ENCODE assay signal across 28 cellular contexts in genomic region chr18:62549755-62550154, GRCh38. TPM values are rescaled to one million over a fixed set of nuclear protein-coding genes. Genes with fewer than 3 reads are reported as not detected.
DNase-seq lines count a peak whose midpoint lies in the region; ATAC-seq, FAIRE-seq and TF ChIP-seq lines count a peak whose summit lies in the region.
"Had no signal": no experiment of that assay in that cellular context is flagged by ENCODE, and none has a peak within 500 bp of the region (broad histone marks: within the 10 kb centered on the region; RNA-seq: fewer than 3 reads in every experiment).

No MANE protein-coding gene starts in this region.

- CTCF ChIA-PET in activated CD4-positive, alpha-beta T cell treated with anti-CD3 and anti-CD28 coated beads for 36 hours (lab: Charles Lee): no interaction called here
- CTCF ChIA-PET in GM10248 (lab: Yijun Ruan, JAX): no interaction called here

- no peaks in the 10 kb centered on the region for H3K79me2 ChIP-seq in keratinocyte (ENCODE audit: control insufficient read depth, insufficient read depth, low read length)

- H3K4me1 ChIP-seq in cardiac muscle cell (ENCODE audit: low read depth): peaks cover 25% of the 10 kb centered on the region
- peaks cover 4% of the 10 kb centered on the region for H3K4me1 ChIP-seq in keratinocyte (ENCODE audit: control insufficient read depth, extremely low read depth, insufficient read depth, low read length)

- H3K4me3 ChIP-seq in cardiac muscle cell: no peak overlapping the region
- no peak overlapping the region for H3K4me3 ChIP-seq in keratinocyte (ENCODE audit: control insufficient read depth in 2 of 3, extremely low read depth in 1 of 3, insufficient read depth in 2 of 3, low read depth in 1 of 3, low read length in 3 of 3)
- H3K4me3 ChIP-seq: PC-9 had no signal

- ATAC-seq in activated CD4-positive, alpha-beta T cell treated with anti-CD3 and anti-CD28 coated beads for 36 hours: no peak
- ATAC-seq: CD8-positive, alpha-beta T cell had no signal

- no peaks in the 10 kb centered on the region for H3K27me3 ChIP-seq in cardiac muscle cell
- no peaks in the 10 kb centered on the region for H3K27me3 ChIP-seq in keratinocyte (ENCODE audit: control insufficient read depth, extremely low read depth, insufficient read depth, low read length)

- no peaks in the 10 kb centered on the region for H3K27me3 Mint-ChIP-seq in activated CD4-positive, alpha-beta T cell treated with anti-CD3 and anti-CD28 coated beads, Interleukin-2, amount 10 ng/mL, durations not matched to agents 24 days and 14 days
- H3K27me3 Mint-ChIP-seq in activated CD4-positive, alpha-beta T cell treated with anti-CD3 and anti-CD28 coated beads for 36 hours: no peaks in the 10 kb centered on the region
- H3K27me3 Mint-ChIP-seq: B cell had no signal

- no peak for TF ChIP-seq CTCF in cardiac muscle cell (IDR thresholded peaks at IDR 0.05; ENCODE audit: low read depth, low read length)
- TF ChIP-seq CTCF in keratinocyte (optimal IDR thresholded peaks at IDR 0.05 in 1 of 3, IDR thresholded peaks at IDR 0.05 in 1 of 3, conservative IDR thresholded peaks at IDR 0.05 in 1 of 3; ENCODE audit: extremely low read depth in 1 of 3, insufficient read depth in 2 of 3, low read length in 3 of 3): no peak
- TF ChIP-seq CTCF in GM10248 (IDR thresholded peaks at IDR 0.05; ENCODE audit: control extremely low read depth, extremely low read depth, low read depth, missing control alignments): no peak

- peak overlapping the region; percentile 30 for H3K27ac Mint-ChIP-seq in activated CD4-positive, alpha-beta T cell treated with anti-CD3 and anti-CD28 coated beads, Interleukin-2, amount 10 ng/mL, durations not matched to agents 24 days and 14 days
- no peak overlapping the region for H3K27ac Mint-ChIP-seq in activated CD4-positive, alpha-beta T cell treated with anti-CD3 and anti-CD28 coated beads for 36 hours
- H3K27ac Mint-ChIP-seq: B cell; CD8-positive, alpha-beta T cell had no signal

- POLR2A ChIA-PET in activated CD4-positive, alpha-beta T cell treated with anti-CD3 and anti-CD28 coated beads for 36 hours (lab: Charles Lee): no interaction called here
- POLR2A ChIA-PET in GM10248 (lab: Yijun Ruan, JAX): no interaction called here

- H3K4me1 Mint-ChIP-seq in activated CD4-positive, alpha-beta T cell treated with anti-CD3 and anti-CD28 coated beads, Interleukin-2, amount 10 ng/mL, durations not matched to agents 24 days and 14 days: peaks cover 15% of the 10 kb centered on the region
- peaks cover 18% of the 10 kb centered on the region for H3K4me1 Mint-ChIP-seq in activated CD4-positive, alpha-beta T cell treated with anti-CD3 and anti-CD28 coated beads for 36 hours

- dilution Hi-C loops in keratinocyte (cut with MboI; ENCODE audit: extremely low pct_ligation_motif_present, low sequenced_read_pairs): no loop called here

- H4K20me1 ChIP-seq in keratinocyte (ENCODE audit: control insufficient read depth, extremely low read depth, insufficient read depth, low read length): no peaks in the 10 kb centered on the region

- no peaks in the 10 kb centered on the region for H3K9me1 ChIP-seq in keratinocyte (ENCODE audit: control insufficient read depth, extremely low read depth, insufficient read depth, low read length)

- H3K9ac ChIP-seq in keratinocyte (ENCODE audit: control insufficient read depth, extremely low read depth, insufficient read depth, low read length): no peak overlapping the region

- H3K4me2 ChIP-seq in keratinocyte (ENCODE audit: control insufficient read depth, extremely low read depth, insufficient read depth, low read depth, low read length): no peak overlapping the region
- H3K4me2 ChIP-seq: PC-9 had no signal

- no peak overlapping the region for H2AFZ ChIP-seq in keratinocyte (ENCODE audit: control insufficient read depth, low read length)
- H2AFZ ChIP-seq: PC-9 had no signal

- H3K36me3 ChIP-seq in cardiac muscle cell (no peaks in the 10 kb centered on the region), keratinocyte (ENCODE audit: control insufficient read depth in 2 of 2, extremely low read depth in 1 of 2, insufficient read depth in 2 of 2, low read length in 2 of 2) (peaks cover 9 to 11% of the 10 kb centered on the region in 2 experiments)

- H3K27ac ChIP-seq in cardiac muscle cell (peak overlapping the region; percentile 69), keratinocyte (ENCODE audit: control insufficient read depth, insufficient read depth, low read length) (no peak overlapping the region)
- H3K27ac ChIP-seq: 22Rv1, C4-2B, PC-9 had no signal

- H3K4me3 Mint-ChIP-seq in activated CD4-positive, alpha-beta T cell treated with anti-CD3 and anti-CD28 coated beads, Interleukin-2, amount 10 ng/mL, durations not matched to agents 24 days and 14 days: no peak overlapping the region
- H3K4me3 Mint-ChIP-seq in activated CD4-positive, alpha-beta T cell treated with anti-CD3 and anti-CD28 coated beads for 36 hours: no peak overlapping the region
- H3K4me3 Mint-ChIP-seq: B cell; CD8-positive, alpha-beta T cell had no signal

- DNase-seq in activated CD4-positive, alpha-beta T cell treated with anti-CD3 and anti-CD28 coated beads, Interleukin-2, amount 10 ng/mL, durations not matched to agents 24 days and 14 days: peak; percentile 50
- DNase-seq in activated CD4-positive, alpha-beta T cell treated with anti-CD3 and anti-CD28 coated beads for 36 hours: no peak
- DNase-seq in cardiac muscle cell (ENCODE audit: low read depth in 1 of 2, low spot score in 1 of 2) (peak in 1 of 2 donors; percentile 40), cardiac septum (ENCODE audit: low spot score) (no peak), keratinocyte (ENCODE audit: low read depth, low spot score) (no peak), COLO829 (ENCODE audit: low spot score) (no peak), GM10248 (ENCODE audit: extremely low spot score) (no peak)
- DNase-seq: CD8-positive, alpha-beta T cell; DMS 273 treated with DMSO at 0.1 percent for 48 hours; DMS79; EL; GDM1; GOT3; HCEC 1CT; IMR-90; KG1; MM.1S; NCI-H2029; NCI-H446; NCI-H524 treated with DMSO at 0.1 percent for 48 hours; NCI-H774; NK-92 treated with Interleukin-12 subunit alpha and Interleukin-12 subunit beta, amount 100 ng/mL, for 24 hours; PC-9; SHP77 had no signal

- H3K9me3 ChIP-seq in cardiac muscle cell (ENCODE audit: low read depth) (no peaks in the 10 kb centered on the region), keratinocyte (ENCODE audit: control insufficient read depth, low read depth, low read length) (no peaks in the 10 kb centered on the region)

- peak; percentile 17 for FAIRE-seq in keratinocyte (lab: Jason Lieb, UNC)
- FAIRE-seq: GM12892 had no signal

- H3K36me3 Mint-ChIP-seq in activated CD4-positive, alpha-beta T cell treated with anti-CD3 and anti-CD28 coated beads, Interleukin-2, amount 10 ng/mL, durations not matched to agents 24 days and 14 days (ENCODE audit: low read depth): peaks cover 65% of the 10 kb centered on the region
- H3K36me3 Mint-ChIP-seq in activated CD4-positive, alpha-beta T cell treated with anti-CD3 and anti-CD28 coated beads for 36 hours (ENCODE audit: low read depth): peaks cover 57% of the 10 kb centered on the region

- no peaks in the 10 kb centered on the region for H3K9me3 Mint-ChIP-seq in activated CD4-positive, alpha-beta T cell treated with anti-CD3 and anti-CD28 coated beads, Interleukin-2, amount 10 ng/mL, durations not matched to agents 24 days and 14 days
- H3K9me3 Mint-ChIP-seq in activated CD4-positive, alpha-beta T cell treated with anti-CD3 and anti-CD28 coated beads for 36 hours (ENCODE audit: low read depth): no peaks in the 10 kb centered on the region
- H3K9me3 Mint-ChIP-seq: CD8-positive, alpha-beta T cell had no signal

- intact Hi-C loops in activated CD4-positive, alpha-beta T cell treated with anti-CD3 and anti-CD28 coated beads, Interleukin-2, amount 10 ng/mL, durations not matched to agents 24 days and 14 days (cut with micrococcal nuclease): no loop called here
- intact Hi-C loops in activated CD4-positive, alpha-beta T cell treated with anti-CD3 and anti-CD28 coated beads for 36 hours (cut with DNase I, micrococcal nuclease): no loop called here
- intact Hi-C loops in cardiac septum (cut with DNase I): no loop called here

RNA-seq across cellular contexts. Expression of gene ZCCHC2, which starts 26.9 kb away (rescaled TPM):
- 47.0 and 52.8 TPM in 2 replicates for total RNA-seq in activated CD4-positive, alpha-beta T cell treated with anti-CD3 and anti-CD28 coated beads, Interleukin-2, amount 10 ng/mL, durations not matched to agents 24 days and 14 days
- total RNA-seq in activated CD4-positive, alpha-beta T cell treated with anti-CD3 and anti-CD28 coated beads for 36 hours: 10 to 100 TPM; 26.1 to 40.1 TPM
- total RNA-seq in cardiac muscle cell: 12.2 and 25.2 TPM in 2 replicates
- 2.1 and 5.9 TPM in 2 replicates for polyA plus RNA-seq in cardiac muscle cell
- 19.1 TPM for total RNA-seq in cardiac septum
- 12.9 to 15.3 TPM (median 14.1 TPM) in 3 replicates for polyA plus RNA-seq in keratinocyte
- 21.1 TPM for polyA plus RNA-seq in keratinocyte (2011; ENCODE audit: low read depth)
- polyA plus RNA-seq in keratinocyte (2011; cell fraction: cytosol; rRNA removed): 7.0 and 11.5 TPM in 2 replicates
- polyA plus RNA-seq in keratinocyte (2011; cell fraction: nucleus; rRNA removed): 23.1 and 23.7 TPM in 2 replicates
- 9.5 and 9.9 TPM in 2 replicates for polyA plus RNA-seq in keratinocyte (2012; ENCODE audit: low replicate concordance)
- 32.2 to 38.2 TPM (median 32.3 TPM) in 3 replicates for polyA minus RNA-seq in keratinocyte
- 12.7 TPM for polyA minus RNA-seq in keratinocyte (2011; cell fraction: cytosol; rRNA and poly(A)+ RNA removed)
- polyA minus RNA-seq in keratinocyte (2011; cell fraction: nucleus; rRNA and poly(A)+ RNA removed): 19.5 and 36.0 TPM in 2 replicates
